18 cellular contexts compared by ENCODE assay signal in the genomic region with DNA sequence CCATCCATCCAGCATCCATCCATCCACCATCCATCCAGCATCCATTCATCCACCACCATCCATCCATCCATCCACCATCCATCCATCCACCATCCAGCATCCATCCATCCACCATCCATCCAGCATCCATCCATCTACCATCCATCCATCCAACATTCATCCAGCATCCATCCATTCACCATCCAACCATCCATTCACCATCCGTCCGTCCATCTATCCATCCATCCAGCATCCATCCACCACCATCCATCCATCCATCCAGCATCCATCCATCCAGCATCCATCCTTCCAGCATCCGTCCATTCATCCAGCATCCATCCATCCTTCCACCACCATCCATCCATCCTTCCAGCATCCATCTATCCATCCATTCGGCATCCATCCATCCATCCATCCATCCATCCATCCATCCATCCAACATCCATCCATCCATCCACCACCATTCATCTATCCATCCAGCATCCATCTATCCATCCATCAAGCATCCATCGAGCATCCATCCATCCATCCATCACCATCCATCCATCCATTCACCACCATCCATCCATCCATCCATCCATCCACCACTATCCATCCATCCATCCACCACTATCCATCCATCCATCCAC.
"Had no signal": no experiment of that assay in that cellular context is flagged by ENCODE, and none has a peak within 500 bp of the region (broad histone marks: within the 10 kb centered on the region; RNA-seq: fewer than 3 reads in every experiment).

No MANE protein-coding gene starts in this region.

- H3K27ac Mint-ChIP-seq: endodermal cell, naive B cell, nephron had no signal

- H3K4me3 ChIP-seq: coronary artery, lung, sigmoid colon, skin epidermis, tibial artery had no signal

- ATAC-seq: foreskin keratinocyte; left colon; left ventricle myocardium superior; stimulated activated naive CD8-positive, alpha-beta T cell treated with anti-CD3 and anti-CD28 coated beads, Interleukin-15, Interleukin-2, amounts not matched to agents 100 U/mL and 50 U/mL, for 24 hours had no signal

- H3K4me3 Mint-ChIP-seq: endodermal cell, naive B cell, nephron had no signal

- H3K4me1 ChIP-seq: foreskin keratinocyte, sigmoid colon, tibial artery had no signal

- H3K36me3 ChIP-seq: sigmoid colon, tibial artery had no signal

- DNase-seq: effector CD4-positive, alpha-beta T cell; endodermal cell; erythroblast; foreskin keratinocyte; hippocampal formation; left colon; left ventricle myocardium superior; mesenchymal stem cell; naive B cell; posterior cingulate gyrus; sigmoid colon; stimulated activated naive CD8-positive, alpha-beta T cell treated with anti-CD3 and anti-CD28 coated beads, Interleukin-15, Interleukin-2, amounts not matched to agents 100 U/mL and 50 U/mL, for 24 hours; tibial artery had no signal

- H3K27ac ChIP-seq: coronary artery, foreskin keratinocyte, sigmoid colon, skin epidermis, tibial artery had no signal

- H3K4me1 Mint-ChIP-seq: endodermal cell, nephron had no signal

- H3K9me3 ChIP-seq: sigmoid colon, tibial artery had no signal

- FAIRE-seq: endothelial cell of umbilical vein had no signal

- H3K27me3 ChIP-seq: sigmoid colon had no signal
